12 cellular contexts compared by ENCODE assay signal in the genomic region with DNA sequence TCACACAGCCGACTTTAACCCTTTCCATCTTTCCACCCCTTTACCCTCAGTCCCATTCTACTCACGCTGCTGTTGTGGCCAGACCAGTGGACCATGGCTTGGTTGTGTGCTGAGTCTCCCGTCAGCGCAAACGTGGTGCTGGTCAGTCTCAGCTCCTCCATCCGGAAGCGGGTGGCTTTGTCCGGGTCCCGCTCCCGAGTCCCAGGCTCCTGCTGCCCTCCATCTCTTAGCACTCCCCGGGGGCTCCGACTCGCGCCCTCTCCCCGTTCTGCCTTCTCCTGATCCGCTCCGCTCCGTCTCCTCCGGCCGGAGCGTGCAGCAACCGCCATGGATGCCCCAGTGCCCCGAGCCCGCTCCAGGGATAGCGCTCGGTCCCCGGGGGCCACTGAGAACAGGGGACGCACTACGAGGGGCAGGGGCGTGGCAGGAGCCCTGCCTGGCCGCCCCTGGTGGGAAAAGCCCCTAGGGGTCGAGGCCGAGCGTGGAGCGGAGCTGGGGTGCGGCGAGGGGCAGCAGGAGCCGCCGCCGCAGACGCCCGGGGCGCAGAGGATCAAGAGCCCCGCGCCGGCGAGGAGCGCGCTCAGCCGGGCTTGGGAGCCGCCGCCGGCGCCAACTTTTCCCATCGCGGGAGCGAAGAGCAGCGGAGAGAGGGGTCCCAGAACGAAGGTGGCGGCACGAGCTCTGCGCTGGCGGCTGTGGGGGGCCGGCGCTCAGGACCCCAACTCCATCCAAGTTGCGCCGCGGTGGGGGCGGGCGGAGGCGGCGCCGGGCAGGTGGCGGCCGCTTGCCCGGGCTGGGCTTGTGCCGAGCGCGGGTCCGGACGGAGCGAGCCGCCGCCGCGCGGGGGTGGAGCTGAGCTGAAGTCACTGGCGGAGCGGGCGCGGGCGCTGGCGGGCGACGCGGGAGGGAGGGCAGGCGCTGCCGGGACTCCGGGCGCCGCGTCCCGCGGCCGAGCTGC.
DNase-seq lines count a peak whose midpoint lies in the region; ATAC-seq and TF ChIP-seq lines count a peak whose summit lies in the region.
"Had no signal": no experiment of that assay in that cellular context is flagged by ENCODE, and none has a peak within 500 bp of the region (broad histone marks: within the 10 kb centered on the region; RNA-seq: fewer than 3 reads in every experiment).

A gene (minus strand): TSS at position 803 of the 958 bp plus-strand sequence.

- H3K4me1 ChIP-seq in iPS-18a (ENCODE audit: control insufficient read depth, low read depth, low read length), result peaks cover 21% of the 10 kb centered on the region
- peaks cover 4% of the 10 kb centered on the region for H3K4me1 ChIP-seq in rectal smooth muscle tissue (ENCODE audit: control insufficient read depth, insufficient read depth, low read length)

- H3K27ac ChIP-seq in iPS-18a (ENCODE audit: low read length) (no peak within 1 kb of the TSS), rectal smooth muscle tissue (ENCODE audit: low read depth, low read length) (no peak within 1 kb of the TSS)

- H3K9ac ChIP-seq in iPS-18a (ENCODE audit: low read length), result peak within 1 kb of the TSS; percentile 20
- peak within 1 kb of the TSS; percentile 33 for H3K9ac ChIP-seq in rectal smooth muscle tissue (ENCODE audit: low read length)

- in situ Hi-C loops in astrocyte of the cerebellum (cut with HindIII; ENCODE audit: low sequenced_read_pairs), result no loop called here

- H3K27me3 ChIP-seq in iPS-18a (ENCODE audit: control insufficient read depth, insufficient read depth, low read length) (peaks cover 39% of the 10 kb centered on the region), rectal smooth muscle tissue (ENCODE audit: control insufficient read depth, insufficient read depth, low read length) (no peaks in the 10 kb centered on the region)

- ATAC-seq in GM18511 (IDR thresholded peaks at IDR 0.05; ENCODE audit: unreplicated experiment) (no peak), GM18907 (IDR thresholded peaks at IDR 0.05; ENCODE audit: unreplicated experiment) (no peak)
- ATAC-seq: naive thymus-derived CD4-positive, alpha-beta T cell had no signal

- TF ChIP-seq CTCF in GM10266 (IDR thresholded peaks at IDR 0.05; ENCODE audit: control insufficient read depth, insufficient read depth, low read depth, missing control alignments), result no peak
- TF ChIP-seq CTCF in astrocyte of the cerebellum (IDR thresholded peaks at IDR 0.05; ENCODE audit: low read depth, low read length, missing control alignments), result no peak

- H3K36me3 ChIP-seq in iPS-18a (ENCODE audit: control insufficient read depth, low read depth, low read length), result no peaks in the 10 kb centered on the region
- H3K36me3 ChIP-seq in rectal smooth muscle tissue (ENCODE audit: control insufficient read depth, insufficient read depth, low read length), result no peaks in the 10 kb centered on the region

- no peaks in the 10 kb centered on the region for H3K9me3 ChIP-seq in iPS-18a (ENCODE audit: control insufficient read depth, low read depth, low read length)

- H3K4me3 ChIP-seq in astrocyte of the cerebellum (ENCODE audit: low read depth, low read length) (peak within 1 kb of the TSS; percentile 27), iPS-18a (ENCODE audit: low read length) (peak within 1 kb of the TSS; percentile 75), rectal smooth muscle tissue (ENCODE audit: low read length) (peak within 1 kb of the TSS; percentile 61)

- DNase-seq in GM10266 (ENCODE audit: extremely low spot score) (peak; percentile 29), astrocyte of the cerebellum (ENCODE audit: low read depth) (no peak), NCI-H446 (lab: John Stamatoyannopoulos, UW) (no peak), Kasumi-1 (lab: John Stamatoyannopoulos, UW) (no peak)
- DNase-seq: activated B cell treated with CpG ODN at 0.5 μM for 24 hours; central memory CD4-positive, alpha-beta T cell; GOT3; naive thymus-derived CD4-positive, alpha-beta T cell had no signal
